Comparison of ENCODE assay signal across 1 cellular context in the genomic region with DNA sequence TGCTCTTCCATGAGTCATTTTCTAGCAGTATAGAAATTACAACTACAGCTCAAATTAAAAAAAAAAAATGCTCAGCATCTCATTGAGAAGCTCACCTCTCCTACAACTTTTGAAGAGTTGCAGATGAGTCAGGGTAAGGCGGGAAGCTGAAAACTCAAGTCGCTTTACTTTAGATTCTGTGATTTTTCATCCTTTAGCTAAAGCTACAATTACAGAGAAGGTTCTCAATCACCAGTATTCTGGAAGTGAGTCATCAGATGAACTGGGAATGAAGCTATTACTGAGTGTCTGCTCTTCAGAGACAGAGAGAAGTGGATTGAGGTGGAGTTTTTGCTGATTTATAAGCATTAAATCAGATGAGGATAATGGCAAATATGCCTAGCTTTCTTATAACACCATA.
TF ChIP-seq lines count a peak whose summit lies in the region.

No MANE protein-coding gene starts in this region.

TF ChIP-seq in GM23338, 12 proteins besides CTCF, POLR2A, EP300 and RAD21 (continued from another document):
- TF ChIP-seq REST (IDR thresholded peaks at IDR 0.05; ENCODE audit: unreplicated experiment) (no peak), ETS1 (IDR thresholded peaks at IDR 0.05) (no peak)
